ENCODE assay signal across 8 cellular contexts in the genomic region with DNA sequence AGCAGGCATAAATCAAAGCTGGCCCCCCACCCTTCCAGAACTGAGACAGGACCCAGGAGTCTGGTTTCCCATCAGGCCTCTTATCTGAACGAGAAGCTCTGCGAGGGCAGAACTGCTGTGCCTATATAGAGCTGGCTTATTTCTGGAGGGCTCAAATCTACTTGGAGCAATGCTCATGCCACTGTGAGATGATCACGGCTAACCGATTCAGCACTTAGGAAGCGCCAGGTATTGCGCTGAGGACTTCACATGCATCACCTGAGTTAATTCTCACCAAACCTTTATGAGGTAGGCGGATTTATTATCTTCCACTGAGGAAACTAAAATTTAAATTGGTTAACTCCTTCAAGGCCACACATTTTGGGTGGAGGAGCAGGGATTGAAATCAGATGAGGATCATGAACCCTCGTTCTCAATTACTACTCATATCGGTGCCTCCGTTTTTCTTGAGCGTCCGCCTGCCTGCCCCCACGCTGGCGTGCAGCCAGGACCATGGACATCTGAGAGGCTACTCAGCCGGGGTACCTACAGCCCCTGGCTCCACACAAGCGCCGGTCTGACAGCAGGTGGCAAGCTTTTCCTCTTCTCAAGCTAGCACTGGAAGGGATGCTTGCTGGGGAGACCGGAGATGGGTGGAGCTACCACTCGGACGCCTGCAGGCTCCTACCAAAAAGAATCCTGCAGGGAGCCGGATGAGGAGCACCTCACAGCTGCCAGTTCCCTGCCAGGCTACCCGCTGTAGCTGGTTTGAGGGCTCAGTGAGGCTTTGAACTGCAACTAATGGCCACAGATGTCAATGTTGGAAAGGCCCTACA. TPM values are rescaled to one million over a fixed set of nuclear protein-coding genes. Genes with fewer than 3 reads are reported as not detected.
DNase-seq lines count a peak whose midpoint lies in the region; ATAC-seq and TF ChIP-seq lines count a peak whose summit lies in the region.

No MANE protein-coding gene starts in this region.

- TF ChIP-seq CTCF in GM12875 (IDR thresholded peaks at IDR 0.05; ENCODE audit: borderline replicate concordance, insufficient read depth, low read depth, low read length) (peak; percentile 38), RWPE2 (IDR thresholded peaks at IDR 0.05; ENCODE audit: poor library complexity, severe bottlenecking) (peak; percentile 85), foreskin keratinocyte (conservative IDR thresholded peaks at IDR 0.05) (peak; percentile 58), neural progenitor cell (IDR thresholded peaks at IDR 0.05) (peak; percentile 21), thoracic aorta (IDR thresholded peaks at IDR 0.05) (no peak)

- H3K9ac ChIP-seq in neural progenitor cell: peak overlapping the region; percentile 100

- H3K4me1 Mint-ChIP-seq in neural progenitor cell: peaks cover 28% of the 10 kb centered on the region

- H3K4me3 ChIP-seq in GM12875 (ENCODE audit: low read depth, low read length) (peak overlapping the region; percentile 90), MG63 (peak overlapping the region; percentile 98), RWPE2 (ENCODE audit: severe bottlenecking) (peak overlapping the region; percentile 85), neural progenitor cell (peak overlapping the region; percentile 99), thoracic aorta (peak overlapping the region; percentile 97)

- H3K36me3 ChIP-seq in MG63 (peaks cover 23% of the 10 kb centered on the region), RWPE2 (ENCODE audit: low read depth) (peaks cover 16% of the 10 kb centered on the region), neural progenitor cell (no peaks in the 10 kb centered on the region), thoracic aorta (peaks cover 13% of the 10 kb centered on the region)

- no peaks in the 10 kb centered on the region for H3K9me3 Mint-ChIP-seq in neural progenitor cell

- peaks cover 44% of the 10 kb centered on the region for H3F3A ChIP-seq in neural progenitor cell (ENCODE audit: low read depth)

- H3K4me2 ChIP-seq in neural progenitor cell: peak overlapping the region; percentile 90

- peaks cover 5% of the 10 kb centered on the region for H3K27me3 Mint-ChIP-seq in neural progenitor cell (ENCODE audit: insufficient read depth, low read depth)

- H3K79me2 ChIP-seq in neural progenitor cell (ENCODE audit: low read depth): peaks cover 53% of the 10 kb centered on the region

- ATAC-seq in RWPE2 (ENCODE audit: low read depth) (peak; percentile 69), foreskin keratinocyte (peak; percentile 67), thoracic aorta (ENCODE audit: insufficient number of reproducible peaks, low FRiP score, low read depth) (no peak), GM19455 (IDR thresholded peaks at IDR 0.05; ENCODE audit: unreplicated experiment) (no peak)

- DNase-seq in MG63 (peak; percentile 80), RWPE2 (ENCODE audit: low spot score) (peak; percentile 97), foreskin keratinocyte (peak; percentile 54 to 76), neural progenitor cell (ENCODE audit: low spot score) (peak; percentile 89), thoracic aorta (ENCODE audit: low spot score) (no peak)
- peak; percentile 57 for DNase-seq in activated naive CD4-positive, alpha-beta T cell treated with Interleukin-2 at 50 U/mL for 16 hours

- peaks cover 8% of the 10 kb centered on the region for H3K4me1 ChIP-seq in RWPE2 (ENCODE audit: insufficient read depth, poor library complexity, severe bottlenecking)
- peaks cover 3% of the 10 kb centered on the region for H3K4me1 ChIP-seq in foreskin keratinocyte
- H3K4me1 ChIP-seq in neural progenitor cell: peaks cover 21% of the 10 kb centered on the region
- peaks cover 11 to 27% of the 10 kb centered on the region in 2 donors for H3K4me1 ChIP-seq in thoracic aorta (ENCODE audit: control insufficient read depth in 1 of 2, low read depth in 2 of 2)

- H2AFZ ChIP-seq in neural progenitor cell (replicated peaks): no peak overlapping the region

- H3K27ac ChIP-seq in RWPE2 (ENCODE audit: poor library complexity, severe bottlenecking) (peak overlapping the region; percentile 83), foreskin keratinocyte (peak overlapping the region; percentile 99), neural progenitor cell (peak overlapping the region; percentile 100), thoracic aorta (peak overlapping the region; percentile 99 to 100)

- no peaks in the 10 kb centered on the region for H3K9me3 ChIP-seq in MG63
- no peaks in the 10 kb centered on the region for H3K9me3 ChIP-seq in RWPE2 (ENCODE audit: severe bottlenecking)
- no peaks in the 10 kb centered on the region for H3K9me3 ChIP-seq in neural progenitor cell (ENCODE audit: low read depth)
- H3K9me3 ChIP-seq in thoracic aorta: no peaks in the 10 kb centered on the region

- peaks cover 36% of the 10 kb centered on the region for H4K20me1 ChIP-seq in neural progenitor cell (ENCODE audit: low read depth)

- H3K27me3 ChIP-seq in MG63 (no peaks in the 10 kb centered on the region), RWPE2 (ENCODE audit: insufficient read depth, poor library complexity, severe bottlenecking) (no peaks in the 10 kb centered on the region), foreskin keratinocyte (no peaks in the 10 kb centered on the region), neural progenitor cell (no peaks in the 10 kb centered on the region), thoracic aorta (replicated peaks; ENCODE audit: insufficient read depth) (no peaks in the 10 kb centered on the region)

- H3K36me3 Mint-ChIP-seq in neural progenitor cell: peaks cover 8% of the 10 kb centered on the region

- peak overlapping the region; percentile 99 for H3K27ac Mint-ChIP-seq in neural progenitor cell

- peak overlapping the region; percentile 95 for H3K4me3 Mint-ChIP-seq in neural progenitor cell

RNA-seq across cellular contexts. Expression of gene PCIF1, which starts 1.0 kb away (rescaled TPM):
- 10.5 and 12.1 TPM in 2 replicates for total RNA-seq in MG63 (2014; rRNA removed; shearing (Covaris generic); ENCODE audit: low replicate concordance)
- total RNA-seq in foreskin keratinocyte: 14.6 and 17.2 TPM in 2 replicates
- 19.3 and 20.7 TPM in 2 replicates for polyA plus RNA-seq in foreskin keratinocyte
- total RNA-seq in neural progenitor cell (ENCODE audit: low replicate concordance): 9.5 and 24.5 TPM in 2 replicates
- total RNA-seq in thoracic aorta: 10 to 100 TPM; 22.6 to 34.7 TPM

RNA-seq across cellular contexts. Expression of gene PLTP, which starts 21.5 kb away (rescaled TPM):
- 46.8 and 70.1 TPM in 2 replicates for total RNA-seq in MG63 (2014; rRNA removed; shearing (Covaris generic); ENCODE audit: low replicate concordance)
- total RNA-seq in foreskin keratinocyte: 58.8 and 59.5 TPM in 2 replicates
- 82.8 and 86.4 TPM in 2 replicates for polyA plus RNA-seq in foreskin keratinocyte
- 22.3 and 54.4 TPM in 2 replicates for total RNA-seq in neural progenitor cell (ENCODE audit: low replicate concordance)
- total RNA-seq in thoracic aorta: 100 to 1,000 TPM; 182 to 637 TPM

RNA-seq across cellular contexts. Expression of gene ZNF335, which starts 38.6 kb away (rescaled TPM):
- total RNA-seq in MG63 (2014; rRNA removed; shearing (Covaris generic); ENCODE audit: low replicate concordance): 8.7 and 9.5 TPM in 2 replicates
- total RNA-seq in foreskin keratinocyte (14.2 and 15.7 TPM in 2 replicates), neural progenitor cell (ENCODE audit: low replicate concordance) (7.2 and 17.4 TPM in 2 replicates), thoracic aorta (10 to 100 TPM; 28.8 to 30.1 TPM)
- polyA plus RNA-seq in foreskin keratinocyte: 8.3 and 8.6 TPM in 2 replicates

RNA-seq across cellular contexts. Expression of gene CTSA, which starts 42.3 kb away (rescaled TPM):
- 17.8 and 27.9 TPM in 2 replicates for total RNA-seq in MG63 (2014; rRNA removed; shearing (Covaris generic); ENCODE audit: low replicate concordance)
- total RNA-seq in foreskin keratinocyte (37.3 and 43.8 TPM in 2 replicates), neural progenitor cell (ENCODE audit: low replicate concordance) (15.1 and 30.9 TPM in 2 replicates), thoracic aorta (100 to 1,000 TPM in 1 of 2 donors, 10 to 100 TPM in 1; 73.7 to 109 TPM)
- polyA plus RNA-seq in foreskin keratinocyte: 49.9 and 54.5 TPM in 2 replicates

RNA-seq across cellular contexts. Expression of gene NEURL2, which starts 42.4 kb away (rescaled TPM):
- total RNA-seq in MG63 (2014; rRNA removed; shearing (Covaris generic); ENCODE audit: low replicate concordance): 0.39 TPM in 1 of 2 replicates, not detected in the other
- 1.1 and 1.2 TPM in 2 replicates for total RNA-seq in foreskin keratinocyte
- polyA plus RNA-seq in foreskin keratinocyte: 1.1 and 1.2 TPM in 2 replicates
- 0.24 and 1.2 TPM in 2 replicates for total RNA-seq in neural progenitor cell (ENCODE audit: low replicate concordance)
- 10 to 100 TPM; 19.7 to 78.7 TPM for total RNA-seq in thoracic aorta

Comparison
In these comparisons a context has a peak if more than half of its experiments do, and no peak if none do; other contexts are left out.
1. ATAC-seq: peak in RWPE2 (single experiment) and foreskin keratinocyte (single experiment); none in thoracic aorta (single experiment) and GM19455 (single experiment).
2. Peak in every context shown above with its lines, with median percentiles within 50 percentile points of each other: H3K4me3 ChIP-seq and H3K27ac ChIP-seq.